28 cellular contexts compared by ENCODE assay signal in genomic region chr2:9879455-9880194, GRCh38.
"Had no signal": no experiment of that assay in that cellular context is flagged by ENCODE, and none has a peak within 500 bp of the region (broad histone marks: within the 10 kb centered on the region; RNA-seq: fewer than 3 reads in every experiment).

No MANE protein-coding gene starts in this region.

- H3K4me3 Mint-ChIP-seq: activated CD4-positive, alpha-beta T cell treated with anti-CD3 and anti-CD28 coated beads for 36 hours; activated CD4-positive, alpha-beta T cell treated with anti-CD3 and anti-CD28 coated beads, Interleukin-2, amount 10 ng/mL, durations not matched to agents 7 days and 5 days; activated CD8-positive, alpha-beta T cell treated with anti-CD3 and anti-CD28 coated beads, Interleukin-2, amount 10 ng/mL, durations not matched to agents 7 days and 5 days; activated naive CD4-positive, alpha-beta T cell treated with anti-CD3 and anti-CD28 coated beads for 36 hours; activated T-cell treated with anti-CD3 and anti-CD28 coated beads, Interleukin-2, amount 50 U/mL, for 24 hours; activated T-helper 1 cell treated with anti-CD3 and anti-CD28 coated beads, Interleukin-12 subunit alpha, Interleukin-12 subunit beta, Interleukin-2, Interleukin-4 antibody, amounts not matched to agents 30 ng/mL and 10 ng/mL and 1 ng/mL, durations not matched to agents 14 hours and 24 hours and 36 hours; central memory CD8-positive, alpha-beta T cell; T-cell had no signal

- H3K9me3 Mint-ChIP-seq: activated CD4-positive, alpha-beta T cell treated with anti-CD3 and anti-CD28 coated beads, Interleukin-2, amount 10 ng/mL, durations not matched to agents 7 days and 5 days; activated naive CD4-positive, alpha-beta T cell treated with anti-CD3 and anti-CD28 coated beads for 36 hours; activated naive CD4-positive, alpha-beta T cell treated with anti-CD3 and anti-CD28 coated beads, Interleukin-2, amount 50 U/mL, for 72 hours; activated T-cell treated with anti-CD3 and anti-CD28 coated beads, Interleukin-2, amount 50 U/mL, for 24 hours; activated T-helper 1 cell treated with anti-CD3 and anti-CD28 coated beads, Interleukin-12 subunit alpha, Interleukin-12 subunit beta, Interleukin-2, Interleukin-4 antibody, amounts not matched to agents 30 ng/mL and 10 ng/mL and 1 ng/mL, durations not matched to agents 14 hours and 24 hours and 36 hours; central memory CD8-positive, alpha-beta T cell; T-cell had no signal

- H3K27ac Mint-ChIP-seq: activated CD4-positive, alpha-beta T cell treated with anti-CD3 and anti-CD28 coated beads for 36 hours; activated CD4-positive, alpha-beta T cell treated with anti-CD3 and anti-CD28 coated beads, Interleukin-2, amount 10 ng/mL, durations not matched to agents 7 days and 5 days; activated CD8-positive, alpha-beta T cell treated with anti-CD3 and anti-CD28 coated beads, Interleukin-2, amount 10 ng/mL, durations not matched to agents 7 days and 5 days; activated naive CD4-positive, alpha-beta T cell treated with anti-CD3 and anti-CD28 coated beads for 36 hours; activated naive CD4-positive, alpha-beta T cell treated with anti-CD3 and anti-CD28 coated beads, Interleukin-2, amount 50 U/mL, for 72 hours; activated T-cell treated with anti-CD3 and anti-CD28 coated beads, Interleukin-2, amount 50 U/mL, for 24 hours; activated T-helper 1 cell treated with anti-CD3 and anti-CD28 coated beads, Interleukin-12 subunit alpha, Interleukin-12 subunit beta, Interleukin-2, Interleukin-4 antibody, amounts not matched to agents 30 ng/mL and 10 ng/mL and 1 ng/mL, durations not matched to agents 14 hours and 24 hours and 36 hours; T-cell had no signal

- H3K27me3 Mint-ChIP-seq: activated CD4-positive, alpha-beta T cell treated with anti-CD3 and anti-CD28 coated beads for 36 hours; activated CD4-positive, alpha-beta T cell treated with anti-CD3 and anti-CD28 coated beads, Interleukin-2, amount 10 ng/mL, durations not matched to agents 7 days and 5 days; activated T-cell treated with anti-CD3 and anti-CD28 coated beads, Interleukin-2, amount 50 U/mL, for 24 hours; central memory CD8-positive, alpha-beta T cell; T-cell had no signal

- H3K4me1 Mint-ChIP-seq: activated CD4-positive, alpha-beta T cell treated with anti-CD3 and anti-CD28 coated beads for 36 hours; activated CD4-positive, alpha-beta T cell treated with anti-CD3 and anti-CD28 coated beads, Interleukin-2, amount 10 ng/mL, durations not matched to agents 7 days and 5 days; central memory CD8-positive, alpha-beta T cell; T-cell had no signal

- H3K9me3 ChIP-seq: adrenal gland had no signal

- ATAC-seq: activated CD4-positive, alpha-beta T cell treated with anti-CD3 and anti-CD28 coated beads for 36 hours; activated CD4-positive, CD25-positive, alpha-beta regulatory T cell treated with anti-CD3 and anti-CD28 coated beads, Interleukin-2, amount 50 U/mL, for 24 hours; activated CD8-positive, alpha-beta T cell treated with anti-CD3 and anti-CD28 coated beads, Interleukin-2, amount 10 ng/mL, durations not matched to agents 7 days and 5 days; activated naive CD4-positive, alpha-beta T cell treated with anti-CD3 and anti-CD28 coated beads, Interleukin-2, amount 50 U/mL, for 72 hours; K562; T-cell had no signal

- DNase-seq: activated CD4-positive, alpha-beta T cell treated with anti-CD3 and anti-CD28 coated beads for 36 hours; activated CD4-positive, alpha-beta T cell treated with anti-CD3 and anti-CD28 coated beads, Interleukin-2, amount 10 ng/mL, durations not matched to agents 7 days and 5 days; activated CD4-positive, alpha-beta T cell treated with anti-CD3 and anti-CD28 coated beads, Interleukin-2, amount 50 U/mL, for 48 hours; activated CD8-positive, alpha-beta T cell treated with anti-CD3 and anti-CD28 coated beads, Interleukin-2, amount 10 ng/mL, durations not matched to agents 7 days and 5 days; activated gamma-delta T cell treated with Interleukin-2 at 50 U/mL for 16 hours; activated naive CD4-positive, alpha-beta T cell treated with anti-CD3 and anti-CD28 coated beads for 36 hours; activated T-cell treated with anti-CD3 and anti-CD28 coated beads, Interleukin-2, amount 50 U/mL, for 24 hours; adrenal gland; aorta; NCI-H1092 treated with DMSO at 0.1 percent for 48 hours; NCI-H1417; NCI-H146; NCI-H187; NCI-H2029 treated with DMSO at 0.1 percent for 48 hours; NCI-H2107; NCI-H2171; NCI-H510A; NCI-H526; NCI-H748 treated with DMSO at 0.1 percent for 48 hours; NK-92 treated with Interleukin-12 subunit alpha and Interleukin-12 subunit beta, amount 100 ng/mL, for 24 hours; OCI-M1; Right ventricle myocardium superior; T-cell had no signal
